In genomic region chr2:218406209-218406948, GRCh38 we compare ENCODE assay signal across 8 cellular contexts. TPM values are rescaled to one million over a fixed set of nuclear protein-coding genes. Genes with fewer than 3 reads are reported as not detected.
DNase-seq lines count a peak whose midpoint lies in the region; ATAC-seq and TF ChIP-seq lines count a peak whose summit lies in the region.

No MANE protein-coding gene starts in this region.

- peaks cover 66% of the 10 kb centered on the region for H3K4me1 Mint-ChIP-seq in CD14-positive monocyte

- no peaks in the 10 kb centered on the region for H3K9me3 ChIP-seq in colonic mucosa

- peaks cover 0 to 4% (median 0%) of the 10 kb centered on the region in 7 donors for H3K9me3 Mint-ChIP-seq in CD14-positive monocyte

- H3K27me3 Mint-ChIP-seq in CD14-positive monocyte (ENCODE audit: low read depth in 3 of 3), result no peaks in the 10 kb centered on the region

- peak overlapping the region; percentile 73 to 83 for H3K9ac ChIP-seq in colonic mucosa (ENCODE audit: low read depth in 2 of 2, low read length in 2 of 2)

- peak; percentile 87 for ATAC-seq in GM19351 (IDR thresholded peaks at IDR 0.05; ENCODE audit: unreplicated experiment)
- peak; percentile 62 for ATAC-seq in HG03469 (IDR thresholded peaks at IDR 0.05; ENCODE audit: unreplicated experiment)
- peak; percentile 85 for ATAC-seq in left lobe of liver

- H3K27ac Mint-ChIP-seq in CD14-positive monocyte, result peak overlapping the region; percentile 90 to 98 (median 93)

- peak; percentile 94 for DNase-seq in CD14-positive monocyte (ENCODE audit: low spot score)
- peak; percentile 79 for DNase-seq in NCI-H524 treated with DMSO at 0.1 percent for 48 hours (lab: John Stamatoyannopoulos, UW)
- peak; percentile 96 for DNase-seq in activated CD4-positive, alpha-beta T cell treated with anti-CD3 and anti-CD28 coated beads for 48 hours
- peak; percentile 98 for DNase-seq in colonic mucosa
- peak; percentile 98 for DNase-seq in left lobe of liver (ENCODE audit: low spot score)
- DNase-seq in stimulated activated CD4-positive, alpha-beta T cell treated with anti-CD3 and anti-CD28 coated beads, Interleukin-2, amount 100 ng/mL, for 24 hours, result peak; percentile 91 to 98

- peak overlapping the region; percentile 34 for H3K4me3 ChIP-seq in colonic mucosa

- no peaks in the 10 kb centered on the region for H3K27me3 ChIP-seq in colonic mucosa

- H3K36me3 Mint-ChIP-seq in CD14-positive monocyte, result peaks cover 29 to 35% of the 10 kb centered on the region in 2 donors

- intact Hi-C loops in CD14-positive monocyte (cut with micrococcal nuclease), result loop anchor here (2.0 to 10.0 kb wide), 4 partner anchors 61 to 268 kb away; partner anchors contain the start of genes ARPC2 (in 1 of the 2), CNOT9 (in 1 of the 2), RNF25 (in 1 of the 2) and STK36 (in 1 of the 2)
- intact Hi-C loops in colonic mucosa (cut with DNase I), result loop anchor here (5.0 to 10.0 kb wide), 2 partner anchors 61 to 238 kb away; no protein-coding TSS in a partner anchor

- peaks cover 4% of the 10 kb centered on the region for H3K36me3 ChIP-seq in colonic mucosa

- peak overlapping the region; percentile 70 to 90 for H3K4me3 Mint-ChIP-seq in CD14-positive monocyte

- H3K4me1 ChIP-seq in colonic mucosa, result peaks cover 13% of the 10 kb centered on the region

- TF ChIP-seq CTCF in CD14-positive monocyte (IDR thresholded peaks at IDR 0.05), result peak; percentile 75
- TF ChIP-seq CTCF in colonic mucosa (IDR thresholded peaks at IDR 0.05), result peak; percentile 62

- peak overlapping the region; percentile 89 for H3K27ac ChIP-seq in colonic mucosa

RNA-seq across cellular contexts. Expression of gene CTDSP1, which starts 6.7 kb away (rescaled TPM):
- 10 to 100 TPM; 46.4 to 49.9 TPM for polyA plus RNA-seq in CD14-positive monocyte
- total RNA-seq in colonic mucosa (100 to 1,000 TPM; 137 to 150 TPM), left lobe of liver (105 TPM)

RNA-seq across cellular contexts. Expression of gene VIL1, which starts 12.5 kb away (rescaled TPM):
- not detected for polyA plus RNA-seq in CD14-positive monocyte
- 100 to 1,000 TPM; 545 to 634 TPM for total RNA-seq in colonic mucosa
- total RNA-seq in left lobe of liver, result 2.6 TPM

RNA-seq across cellular contexts. Expression of gene SLC11A1, which starts 24.3 kb away (rescaled TPM):
- 100 to 1,000 TPM; 184 to 352 TPM for polyA plus RNA-seq in CD14-positive monocyte
- total RNA-seq in colonic mucosa (1 to 10 TPM; 1.1 to 1.8 TPM), left lobe of liver (3.3 TPM)

RNA-seq across cellular contexts. Expression of gene CATIP, which starts 49.7 kb away (rescaled TPM):
- polyA plus RNA-seq in CD14-positive monocyte, result 1 to 10 TPM; 2.9 to 5.5 TPM
- total RNA-seq in colonic mucosa (not detected), left lobe of liver (not detected)

Comparison
In these comparisons a context has a peak if more than half of its experiments do, and no peak if none do; other contexts are left out.
1. Peak in every context shown above with its lines: DNase-seq, ATAC-seq, H3K4me3 ChIP-seq and H3K27ac ChIP-seq.
2. RNA of gene VIL1, which starts 12.5 kb away (total RNA-seq): 545 to 634 TPM in colonic mucosa; 2.6 TPM in left lobe of liver (single experiment); every median in the first group is over 100 times any median in the second.